ENCODE assay signal across 1 cellular context in the genomic region with DNA sequence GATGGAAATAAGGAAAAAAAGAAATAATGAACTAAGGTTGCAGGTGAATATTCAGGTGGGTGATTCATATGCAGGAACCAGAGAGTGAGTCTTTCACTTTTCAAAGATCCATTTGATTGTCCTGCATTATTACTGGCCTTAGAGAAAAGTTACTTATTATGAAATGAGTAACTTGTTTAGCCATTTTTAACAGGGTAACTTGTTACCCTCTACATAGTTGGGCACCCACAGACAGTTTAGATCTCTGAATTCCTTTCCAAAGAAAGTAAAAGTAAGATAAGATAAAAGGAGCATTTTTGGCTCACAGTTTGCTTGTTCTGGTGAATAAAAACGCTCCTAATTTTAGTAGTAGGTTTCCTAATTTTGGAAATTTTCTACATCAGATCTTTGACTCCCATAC.
TF ChIP-seq lines count a peak whose summit lies in the region.

No MANE protein-coding gene starts in this region.

TF ChIP-seq in GM23338, 12 proteins besides CTCF, POLR2A, EP300 and RAD21 (continued from another document):
- TF ChIP-seq EZH2phosphoT487 (IDR thresholded peaks at IDR 0.05; ENCODE audit: unreplicated experiment): no peak
- no peak for TF ChIP-seq ZNF331 (CRISPR knock-in tag; IDR thresholded peaks at IDR 0.05; ENCODE audit: low read depth)
- no peak for TF ChIP-seq NANOG (IDR thresholded peaks at IDR 0.05; ENCODE audit: borderline replicate concordance)
- TF ChIP-seq, protein P1, sequence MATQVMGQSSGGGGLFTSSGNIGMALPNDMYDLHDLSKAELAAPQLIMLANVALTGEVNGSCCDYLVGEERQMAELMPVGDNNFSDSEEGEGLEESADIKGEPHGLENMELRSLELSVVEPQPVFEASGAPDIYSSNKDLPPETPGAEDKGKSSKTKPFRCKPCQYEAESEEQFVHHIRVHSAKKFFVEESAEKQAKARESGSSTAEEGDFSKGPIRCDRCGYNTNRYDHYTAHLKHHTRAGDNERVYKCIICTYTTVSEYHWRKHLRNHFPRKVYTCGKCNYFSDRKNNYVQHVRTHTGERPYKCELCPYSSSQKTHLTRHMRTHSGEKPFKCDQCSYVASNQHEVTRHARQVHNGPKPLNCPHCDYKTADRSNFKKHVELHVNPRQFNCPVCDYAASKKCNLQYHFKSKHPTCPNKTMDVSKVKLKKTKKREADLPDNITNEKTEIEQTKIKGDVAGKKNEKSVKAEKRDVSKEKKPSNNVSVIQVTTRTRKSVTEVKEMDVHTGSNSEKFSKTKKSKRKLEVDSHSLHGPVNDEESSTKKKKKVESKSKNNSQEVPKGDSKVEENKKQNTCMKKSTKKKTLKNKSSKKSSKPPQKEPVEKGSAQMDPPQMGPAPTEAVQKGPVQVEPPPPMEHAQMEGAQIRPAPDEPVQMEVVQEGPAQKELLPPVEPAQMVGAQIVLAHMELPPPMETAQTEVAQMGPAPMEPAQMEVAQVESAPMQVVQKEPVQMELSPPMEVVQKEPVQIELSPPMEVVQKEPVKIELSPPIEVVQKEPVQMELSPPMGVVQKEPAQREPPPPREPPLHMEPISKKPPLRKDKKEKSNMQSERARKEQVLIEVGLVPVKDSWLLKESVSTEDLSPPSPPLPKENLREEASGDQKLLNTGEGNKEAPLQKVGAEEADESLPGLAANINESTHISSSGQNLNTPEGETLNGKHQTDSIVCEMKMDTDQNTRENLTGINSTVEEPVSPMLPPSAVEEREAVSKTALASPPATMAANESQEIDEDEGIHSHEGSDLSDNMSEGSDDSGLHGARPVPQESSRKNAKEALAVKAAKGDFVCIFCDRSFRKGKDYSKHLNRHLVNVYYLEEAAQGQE (IDR thresholded peaks at IDR 0.05; ENCODE audit: unreplicated experiment): no peak
- no peak for TF ChIP-seq POLR2AphosphoS5 (IDR thresholded peaks at IDR 0.05; ENCODE audit: low read depth)
- TF ChIP-seq EZH2 (IDR thresholded peaks at IDR 0.05; ENCODE audit: low read depth, unreplicated experiment): no peak
TF ChIP-seq in GM23338: peak in this region for 0.
